In the genomic region with DNA sequence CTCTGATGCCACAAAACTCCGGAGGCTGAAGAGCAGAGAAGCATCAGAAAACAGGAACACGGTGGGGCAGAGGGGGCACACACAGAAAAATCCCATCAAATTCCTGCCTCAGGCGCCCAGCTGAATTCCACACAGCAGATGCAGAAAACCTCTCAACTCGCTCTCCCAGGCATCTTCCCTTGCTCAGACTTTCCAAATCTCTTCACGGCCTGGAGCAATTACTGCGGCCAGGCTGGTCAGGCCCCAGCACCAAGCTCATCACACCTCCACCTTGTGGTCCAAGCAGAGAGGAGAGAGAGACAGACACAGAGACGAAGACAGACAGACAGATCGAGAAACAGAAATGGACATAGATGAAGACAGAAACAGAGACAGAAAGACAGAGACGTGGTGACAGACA, we compare ENCODE assay signal across 1 cellular context.
TF ChIP-seq lines count a peak whose summit lies in the region.

No MANE protein-coding gene starts in this region.

TF ChIP-seq in SK-N-SH, 30 proteins besides CTCF, POLR2A, EP300 and RAD21 (continued from another document):
- TF ChIP-seq TEAD4 (IDR thresholded peaks at IDR 0.05; ENCODE audit: borderline replicate concordance, insufficient read depth) = no peak
- no peak for TF ChIP-seq RXRA (IDR thresholded peaks at IDR 0.05; ENCODE audit: borderline replicate concordance, low read depth)
- TF ChIP-seq JUND (IDR thresholded peaks at IDR 0.05) = no peak
- no peak for TF ChIP-seq NFIC (IDR thresholded peaks at IDR 0.05; ENCODE audit: borderline replicate concordance)
- no peak for TF ChIP-seq NRF1 (IDR thresholded peaks at IDR 0.05; ENCODE audit: low read depth, low read length)
